Comparison of ENCODE assay signal across 17 cellular contexts in genomic region chr3:184474907-184475306, GRCh38.
DNase-seq lines count a peak whose midpoint lies in the region; ATAC-seq, FAIRE-seq and TF ChIP-seq lines count a peak whose summit lies in the region.
"Had no signal": no experiment of that assay in that cellular context is flagged by ENCODE, and none has a peak within 500 bp of the region (broad histone marks: within the 10 kb centered on the region; RNA-seq: fewer than 3 reads in every experiment).

No MANE protein-coding gene starts in this region.

- H3K4me1 ChIP-seq in BLaER1 (peaks cover 49% of the 10 kb centered on the region), K562 (replicated peaks in 1 of 2; ENCODE audit: control insufficient read depth in 2 of 2, insufficient read depth in 2 of 2, low read length in 2 of 2) (no peaks in the 10 kb centered on the region)

- no peaks in the 10 kb centered on the region for H3K9me3 Mint-ChIP-seq in activated CD8-positive, alpha-beta memory T cell treated with anti-CD3 and anti-CD28 coated beads, Interleukin-2, amount 10 ng/mL, durations not matched to agents 7 days and 5 days (ENCODE audit: low read depth)
- H3K9me3 Mint-ChIP-seq: CD4-positive, alpha-beta T cell had no signal

- no peak for ATAC-seq in activated CD8-positive, alpha-beta memory T cell treated with anti-CD3 and anti-CD28 coated beads, Interleukin-2, amount 10 ng/mL, durations not matched to agents 7 days and 5 days
- ATAC-seq in K562 (peak; percentile 31; the same call in 1 of the 3 replicates), left lobe of liver (no peak), esophagus mucosa (no peak)
- ATAC-seq: GM12878, HCT116 had no signal

- peak overlapping the region; percentile 99 for H3K27ac ChIP-seq in BLaER1
- H3K27ac ChIP-seq in K562 (ENCODE audit: extremely low read depth, low read depth, low read length): no peak overlapping the region
- H3K27ac ChIP-seq: HL-60 had no signal

- POLR2A ChIA-PET in K562 (lab: Yijun Ruan, JAX): interaction anchor here (0.9 to 1.4 kb wide), 3 partner anchors 9 to 35 kb away, joined by 3 to 4 read pairs (median 4); no protein-coding TSS in a partner anchor

- intact Hi-C loops in K562 (cut with micrococcal nuclease): no loop called here

- H3K79me2 ChIP-seq in K562 (ENCODE audit: control insufficient read depth, insufficient read depth, low read length): no peaks in the 10 kb centered on the region

- no peak overlapping the region for H3K4me3 ChIP-seq in BLaER1
- H3K4me3 ChIP-seq in K562: no peak overlapping the region
- H3K4me3 ChIP-seq: GM12878 had no signal

- H3K4me3 Mint-ChIP-seq in activated CD8-positive, alpha-beta memory T cell treated with anti-CD3 and anti-CD28 coated beads, Interleukin-2, amount 10 ng/mL, durations not matched to agents 7 days and 5 days: no peak overlapping the region
- H3K4me3 Mint-ChIP-seq: CD4-positive, alpha-beta T cell had no signal

- H3K9me3 ChIP-seq in BLaER1 (peaks cover 14% of the 10 kb centered on the region), K562 (replicated peaks; ENCODE audit: control insufficient read depth, insufficient read depth, low read depth, low read length) (no peaks in the 10 kb centered on the region)

- H3K27me3 Mint-ChIP-seq in activated CD8-positive, alpha-beta memory T cell treated with anti-CD3 and anti-CD28 coated beads, Interleukin-2, amount 10 ng/mL, durations not matched to agents 7 days and 5 days: peaks cover 62% of the 10 kb centered on the region

- H3K4me1 Mint-ChIP-seq in activated CD8-positive, alpha-beta memory T cell treated with anti-CD3 and anti-CD28 coated beads, Interleukin-2, amount 10 ng/mL, durations not matched to agents 7 days and 5 days: peaks cover 2% of the 10 kb centered on the region

- H3K4me2 ChIP-seq in BLaER1 (peak overlapping the region; percentile 76; the same call in 1 of the 2 replicates), K562 (ENCODE audit: insufficient read depth, low read length) (no peak overlapping the region)

- no peak overlapping the region for H3K9ac ChIP-seq in BLaER1
- H3K9ac ChIP-seq in K562 (ENCODE audit: insufficient read depth in 1 of 2, low read depth in 2 of 2, low read length in 2 of 2): no peak overlapping the region

- TF ChIP-seq EP300 in K562 (IDR thresholded peaks at IDR 0.05; ENCODE audit: low read length): no peak

- no peak overlapping the region for H2AFZ ChIP-seq in K562 (ENCODE audit: low read depth, low read length)

- H3K27me3 ChIP-seq in BLaER1 (no peaks in the 10 kb centered on the region), K562 (ENCODE audit: control insufficient read depth in 2 of 2, insufficient read depth in 2 of 2, low read length in 2 of 2) (peaks cover 17 to 28% of the 10 kb centered on the region in 2 experiments)

- peak; percentile 16 for DNase-seq in activated CD8-positive, alpha-beta memory T cell treated with anti-CD3 and anti-CD28 coated beads, Interleukin-2, amount 10 ng/mL, durations not matched to agents 7 days and 5 days
- no peak for DNase-seq in activated CD8-positive, alpha-beta memory T cell treated with anti-CD3 and anti-CD28 coated beads, Interleukin-2, amount 50 U/mL, for 4 hours
- no peak for DNase-seq in K562 (ENCODE audit: extremely low read depth in 1 of 4, low spot score in 3 of 4)
- DNase-seq in left lobe of liver (ENCODE audit: low spot score): peak; percentile 4
- DNase-seq in NCI-H748 (lab: John Stamatoyannopoulos, UW; ENCODE audit: unreplicated experiment): no peak
- DNase-seq: 8988T; AML-193; C1 segment of cervical spinal cord; Calu3; CD4-positive, alpha-beta T cell; DMS79 had no signal

- no peak for TF ChIP-seq RAD21 in K562 (CRISPR knock-in tag; conservative IDR thresholded peaks at IDR 0.05 in 1 of 2, IDR thresholded peaks at IDR 0.05 in 1 of 2)

- H3K36me3 ChIP-seq in BLaER1 (no peaks in the 10 kb centered on the region), K562 (ENCODE audit: control insufficient read depth, insufficient read depth, low read length) (no peaks in the 10 kb centered on the region)

- no peak overlapping the region for H3K27ac Mint-ChIP-seq in activated CD8-positive, alpha-beta memory T cell treated with anti-CD3 and anti-CD28 coated beads, Interleukin-2, amount 10 ng/mL, durations not matched to agents 7 days and 5 days
- H3K27ac Mint-ChIP-seq: CD4-positive, alpha-beta T cell had no signal

- H3K9me1 ChIP-seq in K562 (ENCODE audit: control insufficient read depth, insufficient read depth, low read length): no peaks in the 10 kb centered on the region

- CTCF ChIA-PET in activated CD8-positive, alpha-beta memory T cell treated with anti-CD3 and anti-CD28 coated beads, Interleukin-2, amount 10 ng/mL, durations not matched to agents 7 days and 5 days (lab: Charles Lee): interaction anchor here (1.2 to 2.7 kb wide), 3 partner anchors 39 to 103 kb away, joined by 5 to 10 read pairs (median 8); no protein-coding TSS in a partner anchor
- CTCF ChIA-PET in K562 (lab: Yijun Ruan, JAX; ENCODE audit: low intra/inter-chr PET ratio): interaction anchor here (0.6 kb wide), 1 partner anchor 40 kb away, joined by 3 read pairs; no protein-coding TSS in a partner anchor

- H3K36me3 Mint-ChIP-seq in activated CD8-positive, alpha-beta memory T cell treated with anti-CD3 and anti-CD28 coated beads, Interleukin-2, amount 10 ng/mL, durations not matched to agents 7 days and 5 days: no peaks in the 10 kb centered on the region

- WGBS in K562 (ENCODE audit: insufficient coverage, low coverage, missing lambda C conversion rate): under 1% methylated on average over 8 of the region's 8 CpGs

- no TSS peak for BruUV-seq in K562 (replicated peaks; lab: Mats Ljungman, UMichigan)

- TF ChIP-seq POLR2A in K562 (conservative IDR thresholded peaks at IDR 0.05): no peak

- no peak for FAIRE-seq in K562 (lab: Jason Lieb, UNC)
- FAIRE-seq: GM12878, GM18507 had no signal

- in situ Hi-C loops in K562 (cut with MboI): no loop called here

- H4K20me1 ChIP-seq in BLaER1: no peaks in the 10 kb centered on the region
- no peaks in the 10 kb centered on the region for H4K20me1 ChIP-seq in K562 (replicated peaks; ENCODE audit: control insufficient read depth, insufficient read depth, low read length)

- TF ChIP-seq CTCF in K562 (IDR thresholded peaks at IDR 0.05 in 2 of 3, conservative IDR thresholded peaks at IDR 0.05 in 1 of 3; ENCODE audit: insufficient read depth in 2 of 3, low read depth in 1 of 3, low read length in 3 of 3): no peak

TF ChIP-seq in K562, 482 proteins besides CTCF, POLR2A, EP300 and RAD21:
- TF ChIP-seq PML (IDR thresholded peaks at IDR 0.05; ENCODE audit: low read length) (no peak), GTF2A2 (tag; IDR thresholded peaks at IDR 0.05) (no peak), NFATC3 (IDR thresholded peaks at IDR 0.05) (no peak), JUND (IDR thresholded peaks at IDR 0.05; ENCODE audit: borderline replicate concordance, low read depth, low read length) (no peak), JUND (tag; IDR thresholded peaks at IDR 0.05; ENCODE audit: borderline replicate concordance, low read depth, low read length) (no peak), ZNF717 (CRISPR knock-in tag; IDR thresholded peaks at IDR 0.05) (no peak)

Comparison
In these comparisons a context has a peak if more than half of its experiments do, and no peak if none do; other contexts are left out.
1. DNase-seq: peak in activated CD8-positive, alpha-beta memory T cell treated with anti-CD3 and anti-CD28 coated beads, Interleukin-2, amount 10 ng/mL, durations not matched to agents 7 days and 5 days (single experiment) and left lobe of liver (single experiment); none in activated CD8-positive, alpha-beta memory T cell treated with anti-CD3 and anti-CD28 coated beads, Interleukin-2, amount 50 U/mL, for 4 hours (single experiment), K562 (0 of 4) and NCI-H748 (single experiment).